Comparison of ENCODE assay signal across 8 cellular contexts in genomic region chr21:25895565-25896205, GRCh38.
DNase-seq lines count a peak whose midpoint lies in the region; ATAC-seq and TF ChIP-seq lines count a peak whose summit lies in the region.

No MANE protein-coding gene starts in this region.

- H3K36me3 ChIP-seq in mesendoderm (ENCODE audit: control insufficient read depth, insufficient read depth, low read length): peaks cover 6% of the 10 kb centered on the region

- peaks cover 5 to 15% (median 13%) of the 10 kb centered on the region in 5 experiments for H3K9me3 Mint-ChIP-seq in brain

- peaks cover 38% of the 10 kb centered on the region for H3K4me1 Mint-ChIP-seq in brain

- H3K4me1 ChIP-seq in mesendoderm (ENCODE audit: control insufficient read depth, low read depth, low read length): peaks cover 7% of the 10 kb centered on the region

- H3K27me3 ChIP-seq in mesendoderm (ENCODE audit: insufficient read depth, low read length, poor library complexity): no peaks in the 10 kb centered on the region

- no peaks in the 10 kb centered on the region for H3K79me2 ChIP-seq in mesendoderm (ENCODE audit: control insufficient read depth, insufficient read depth, low read length)

- H2AK5ac ChIP-seq in mesendoderm (ENCODE audit: low read length): no peak overlapping the region

- H2BK120ac ChIP-seq in mesendoderm (ENCODE audit: low read depth, low read length): no peak overlapping the region

- H3K4me3 ChIP-seq in mesendoderm (ENCODE audit: low read length): no peak overlapping the region

- no peak overlapping the region for H4K8ac ChIP-seq in mesendoderm (ENCODE audit: low read depth, low read length)

- H4K5ac ChIP-seq in mesendoderm (ENCODE audit: low read length): no peak overlapping the region

- no peak overlapping the region for H3K4me2 ChIP-seq in mesendoderm (ENCODE audit: low read length)

- intact Hi-C loops in left colon (cut with DNase I, micrococcal nuclease): loop anchor here in 1 of 2 donors (5.0 kb wide), 1 partner anchor 277 kb away; the partner anchor contains the start of gene APP

- WGBS in mesendoderm (ENCODE audit: extremely low coverage, insufficient coverage, low lambda C conversion rate): no CpG with 5 or more reads among the region's 6 CpGs

- no peak overlapping the region for H3K56ac ChIP-seq in mesendoderm (ENCODE audit: low read length)

- H3K36me3 Mint-ChIP-seq in brain: peaks cover 92% of the 10 kb centered on the region

- no peak overlapping the region for H2BK15ac ChIP-seq in mesendoderm (replicated peaks; ENCODE audit: low read depth)

- H3K23ac ChIP-seq in mesendoderm (ENCODE audit: low read length): no peak overlapping the region

- H3K27ac ChIP-seq in mesendoderm (ENCODE audit: low read depth, low read length): no peak overlapping the region

- no peak overlapping the region for H3K4ac ChIP-seq in mesendoderm (ENCODE audit: low read depth, low read length)

- ATAC-seq in GM18517 (IDR thresholded peaks at IDR 0.05; ENCODE audit: unreplicated experiment) (peak; percentile 74), HG03097 (IDR thresholded peaks at IDR 0.05; ENCODE audit: low FRiP score, unreplicated experiment) (peak; percentile 66), left colon (peak; percentile 50)

- no peak overlapping the region for H3K18ac ChIP-seq in mesendoderm (ENCODE audit: low read length)

- peak overlapping the region in 3 of 5 experiments; percentile 23 to 87 (median 77) for H3K27ac Mint-ChIP-seq in brain

- H3K27me3 Mint-ChIP-seq in brain: no peaks in the 10 kb centered on the region

- no peak overlapping the region for H3K9ac ChIP-seq in mesendoderm (ENCODE audit: low read length)

- H3K79me1 ChIP-seq in mesendoderm (ENCODE audit: low read length): no peaks in the 10 kb centered on the region

- H3K4me3 Mint-ChIP-seq in brain: no peak overlapping the region

- no peak overlapping the region for H2BK5ac ChIP-seq in mesendoderm (ENCODE audit: low read length)

- DNase-seq in AG08395 (ENCODE audit: low spot score) (peak; percentile 57), NCI-H460 (ENCODE audit: extremely low read depth, low read depth) (peak; percentile 20), left colon (no peak), NCI-H2227 treated with DMSO at 0.1 percent for 48 hours (lab: John Stamatoyannopoulos, UW) (no peak), mesendoderm (no peak)

- TF ChIP-seq CTCF in brain (conservative IDR thresholded peaks at IDR 0.05): peak; percentile 60 to 61

Comparison
In these comparisons a context has a peak if more than half of its experiments do, and no peak if none do; other contexts are left out.
1. DNase-seq: peak in AG08395 (single experiment) and NCI-H460 (single experiment); none in left colon (0 of 2), NCI-H2227 treated with DMSO at 0.1 percent for 48 hours (single experiment) and mesendoderm (single experiment).
2. Peak in every context shown above with its lines, with median percentiles within 50 percentile points of each other: ATAC-seq.